Comparison of ENCODE assay signal across 14 cellular contexts in the genomic region with DNA sequence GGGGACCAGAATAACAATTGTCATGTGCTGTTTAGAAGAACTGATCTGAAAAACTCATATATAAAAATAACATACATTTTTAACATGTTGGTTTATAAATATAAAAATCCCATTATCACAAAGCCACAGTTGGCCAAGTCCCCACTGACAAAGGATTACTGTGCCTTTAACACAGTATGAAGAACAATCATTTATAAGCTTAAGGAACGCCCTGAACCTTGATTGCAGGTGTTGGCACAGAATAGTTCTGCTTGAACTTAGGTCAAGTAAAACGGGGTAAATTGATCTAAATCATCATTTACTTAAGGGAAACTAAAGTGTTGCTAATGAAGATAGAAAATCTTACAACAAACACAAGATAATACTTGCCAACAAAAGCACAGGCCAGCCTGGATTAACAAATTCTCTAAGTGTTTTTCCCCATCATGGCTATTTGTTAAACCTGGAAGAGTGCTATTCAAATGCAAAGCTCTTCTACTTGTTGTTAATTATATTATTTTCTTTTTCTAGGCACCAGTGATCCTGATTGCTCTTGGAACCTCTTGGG.
DNase-seq lines count a peak whose midpoint lies in the region; ATAC-seq lines count a peak whose summit lies in the region.
"Had no signal": no experiment of that assay in that cellular context is flagged by ENCODE, and none has a peak within 500 bp of the region (broad histone marks: within the 10 kb centered on the region; RNA-seq: fewer than 3 reads in every experiment).

No MANE protein-coding gene starts in this region.

- no peaks in the 10 kb centered on the region for H3K36me3 ChIP-seq in HAP-1 (replicated peaks)

- H3K4me1 ChIP-seq in HAP-1 = peaks cover 23% of the 10 kb centered on the region
- H3K4me1 ChIP-seq: Caco-2 had no signal

- H3K27me3 ChIP-seq in HAP-1 (ENCODE audit: low read depth) = no peaks in the 10 kb centered on the region

- H3K9me3 ChIP-seq in HAP-1 = no peaks in the 10 kb centered on the region
- H3K9me3 ChIP-seq: Caco-2 had no signal

- ATAC-seq in HG03457 (IDR thresholded peaks at IDR 0.05; ENCODE audit: unreplicated experiment) = no peak
- ATAC-seq: CD8-positive, alpha-beta T cell; K562 had no signal

- H3K4me3 ChIP-seq in HAP-1 = no peak overlapping the region
- H3K4me3 ChIP-seq: K562 had no signal

- DNase-seq in NCI-H82 (lab: John Stamatoyannopoulos, UW) = peak; percentile 42
- DNase-seq in NCI-H82 treated with DMSO at 0.1 percent for 48 hours (lab: John Stamatoyannopoulos, UW; ENCODE audit: unreplicated experiment) = no peak
- peak; percentile 45 to 95 for DNase-seq in HAP-1 (ENCODE audit: low spot score in 2 of 2)
- peak; percentile 58 for DNase-seq in NCI-H69 (lab: John Stamatoyannopoulos, UW)
- DNase-seq in pons (ENCODE audit: low spot score) = no peak
- no peak for DNase-seq in C1 segment of cervical spinal cord (lab: John Stamatoyannopoulos, UW)
- DNase-seq: ACHN; Caco-2; CD8-positive, alpha-beta T cell; EL; GOT3; H9 had no signal

- in situ Hi-C loops in HAP-1 (cut with MboI; ENCODE audit: low sequenced_read_pairs) = no loop called here

Comparison
In these comparisons a context has a peak if more than half of its experiments do, and no peak if none do; other contexts are left out.
1. DNase-seq: peak in NCI-H82 (single experiment), HAP-1 (2 of 2) and NCI-H69 (single experiment); none in NCI-H82 treated with DMSO at 0.1 percent for 48 hours (single experiment), pons (single experiment) and C1 segment of cervical spinal cord (0 of 14).